1 cellular context compared by ENCODE assay signal in genomic region chr16:29961479-29962343, GRCh38.
A peak's percentile ranks its signal among the peaks of the same experiment; 100 is the strongest.
TF ChIP-seq lines count a peak whose summit lies in the region.

Gene TMEM219, plus strand, starts transcription at chr16:29962079. Its CDS starts 1,065 bp downstream, at chr16:29963144.

TF ChIP-seq in HepG2, 621 proteins besides CTCF, POLR2A, EP300 and RAD21 (continued from another document and continues in another):
- TF ChIP-seq ZNF280B (CRISPR knock-in tag; IDR thresholded peaks at IDR 0.05; ENCODE audit: borderline replicate concordance) (no peak), HNF1B (CRISPR knock-in tag; IDR thresholded peaks at IDR 0.05) (peak; percentile 84), ZMYM3 (CRISPR knock-in tag; IDR thresholded peaks at IDR 0.05) (no peak), ZFP90 (CRISPR knock-in tag; IDR thresholded peaks at IDR 0.05; ENCODE audit: borderline replicate concordance) (no peak; the same call in none of the 2 replicates), SP2 (CRISPR knock-in tag; IDR thresholded peaks at IDR 0.05) (0 out of 2 replicates have a peak, but pooled peaks have one; percentile 0), ZSCAN29 (CRISPR knock-in tag; conservative IDR thresholded peaks at IDR 0.05) (no peak), REPIN1 (CRISPR knock-in tag; IDR thresholded peaks at IDR 0.05; ENCODE audit: borderline replicate concordance, low read depth) (peak; percentile 80), EZH2 (conservative IDR thresholded peaks at IDR 0.05; ENCODE audit: low read depth, low read length) (no peak), ZBTB34 (CRISPR knock-in tag; IDR thresholded peaks at IDR 0.05) (peak; percentile 53; the same call in 1 of the 2 replicates), ZNF354B (CRISPR knock-in tag; IDR thresholded peaks at IDR 0.05) (peak; percentile 93; the same call in 1 of the 2 replicates), SNAPC2 (CRISPR knock-in tag; IDR thresholded peaks at IDR 0.05) (peak; percentile 19; the same call in 1 of the 2 replicates), ZBTB38 (CRISPR knock-in tag; IDR thresholded peaks at IDR 0.05) (peak; percentile 70; the same call in 1 of the 2 replicates), SP140L (CRISPR knock-in tag; IDR thresholded peaks at IDR 0.05; ENCODE audit: borderline replicate concordance) (peak; percentile 82; the same call in 1 of the 2 replicates), SIN3A (IDR thresholded peaks at IDR 0.05; ENCODE audit: borderline replicate concordance, low read depth, low read length) (0 out of 2 replicates have a peak, but pooled peaks have one; percentile 47), ZNF720 (CRISPR knock-in tag; IDR thresholded peaks at IDR 0.05) (no peak), EEA1 (CRISPR knock-in tag; IDR thresholded peaks at IDR 0.05; ENCODE audit: borderline replicate concordance) (no peak), SATB2 (CRISPR knock-in tag; IDR thresholded peaks at IDR 0.05) (no peak), REXO4 (CRISPR knock-in tag; IDR thresholded peaks at IDR 0.05; ENCODE audit: borderline replicate concordance) (no peak), ZBTB1 (CRISPR knock-in tag; IDR thresholded peaks at IDR 0.05; ENCODE audit: borderline replicate concordance) (no peak), MTF1 (CRISPR knock-in tag; IDR thresholded peaks at IDR 0.05) (no peak), ELK4 (CRISPR knock-in tag; IDR thresholded peaks at IDR 0.05; ENCODE audit: borderline replicate concordance) (no peak), ZFP37 (CRISPR knock-in tag; IDR thresholded peaks at IDR 0.05; ENCODE audit: borderline replicate concordance) (peak; percentile 77; the same call in 1 of the 2 replicates), ZNF460 (CRISPR knock-in tag; IDR thresholded peaks at IDR 0.05; ENCODE audit: borderline replicate concordance) (no peak), ZNF225 (CRISPR knock-in tag; IDR thresholded peaks at IDR 0.05) (peak; percentile 86), NR0B2 (CRISPR knock-in tag; IDR thresholded peaks at IDR 0.05) (peak; percentile 66; the same call in 1 of the 2 replicates), ARID5B (CRISPR knock-in tag; IDR thresholded peaks at IDR 0.05) (peak; percentile 29; the same call in 1 of the 2 replicates), ZBTB43 (CRISPR knock-in tag; conservative IDR thresholded peaks at IDR 0.05) (no peak), BCL3 (CRISPR knock-in tag; IDR thresholded peaks at IDR 0.05) (no peak; the same call in 1 of the 2 replicates), ZNF350 (CRISPR knock-in tag; IDR thresholded peaks at IDR 0.05; ENCODE audit: borderline replicate concordance, low read depth) (peak; percentile 44), ZNF431 (CRISPR knock-in tag; IDR thresholded peaks at IDR 0.05; ENCODE audit: borderline replicate concordance, low read depth) (peak; percentile 5; the same call in 1 of the 2 replicates), MED1 (CRISPR knock-in tag; IDR thresholded peaks at IDR 0.05) (peak; percentile 41; the same call in 1 of the 2 replicates), DDIT3 (CRISPR knock-in tag; IDR thresholded peaks at IDR 0.05) (no peak), POGZ (CRISPR knock-in tag; IDR thresholded peaks at IDR 0.05) (0 out of 2 replicates have a peak, but pooled peaks have one; percentile 10), ZNF605 (CRISPR knock-in tag; IDR thresholded peaks at IDR 0.05) (peak; percentile 97), FOXC1 (CRISPR knock-in tag; IDR thresholded peaks at IDR 0.05; ENCODE audit: borderline replicate concordance) (peak; percentile 74; the same call in 1 of the 2 replicates), ZSCAN31 (CRISPR knock-in tag; IDR thresholded peaks at IDR 0.05; ENCODE audit: low read depth) (peak; percentile 75; the same call in 1 of the 2 replicates), NFE2L2 (IDR thresholded peaks at IDR 0.05; ENCODE audit: low read length) (no peak), TEAD3 (CRISPR knock-in tag; optimal IDR thresholded peaks at IDR 0.05; ENCODE audit: borderline replicate concordance) (peak; percentile 50), ZNF710 (CRISPR knock-in tag; IDR thresholded peaks at IDR 0.05; ENCODE audit: borderline replicate concordance) (0 out of 2 replicates have a peak, but pooled peaks have one; percentile 33), ZNF281 (CRISPR knock-in tag; IDR thresholded peaks at IDR 0.05; ENCODE audit: borderline replicate concordance) (no peak), ZBTB20 (CRISPR knock-in tag; IDR thresholded peaks at IDR 0.05; ENCODE audit: borderline replicate concordance, low read depth) (no peak; the same call in 1 of the 2 replicates), ZNF235 (CRISPR knock-in tag; IDR thresholded peaks at IDR 0.05; ENCODE audit: borderline replicate concordance) (no peak)
